In genomic region chr12:51307655-51308593, GRCh38 we compare ENCODE assay signal across 11 cellular contexts. TPM values are rescaled to one million over a fixed set of nuclear protein-coding genes. Genes with fewer than 3 reads are reported as not detected.
A peak's percentile ranks its signal among the peaks of the same experiment; 100 is the strongest.
DNase-seq lines count a peak whose midpoint lies in the region; ATAC-seq, FAIRE-seq and TF ChIP-seq lines count a peak whose summit lies in the region.
"Had no signal": no experiment of that assay in that cellular context is flagged by ENCODE, and none has a peak within 500 bp of the region (broad histone marks: within the 10 kb centered on the region; RNA-seq: fewer than 3 reads in every experiment).

No MANE protein-coding gene starts in this region.

- TF ChIP-seq CTCF in AG09319 (IDR thresholded peaks at IDR 0.05; ENCODE audit: low read depth, low read length) (no peak), IMR-90 (conservative IDR thresholded peaks at IDR 0.05; ENCODE audit: low read depth, low read length) (no peak), bronchial epithelial cell (IDR thresholded peaks at IDR 0.05; ENCODE audit: insufficient read depth, low read length, severe bottlenecking) (no peak), uterus (IDR thresholded peaks at IDR 0.05) (no peak)

- peaks cover 2% of the 10 kb centered on the region; the same call in 1 of the 2 replicates for H3K4me1 ChIP-seq in IMR-90 (ENCODE audit: control insufficient read depth, insufficient read depth, low read length)
- peaks cover 9 to 19% of the 10 kb centered on the region in 2 donors for H3K4me1 ChIP-seq in mucosa of rectum (ENCODE audit: control insufficient read depth in 2 of 2, insufficient read depth in 2 of 2, low read length in 2 of 2)
- no peaks in the 10 kb centered on the region for H3K4me1 ChIP-seq in uterus

- no peak overlapping the region for H2AK5ac ChIP-seq in IMR-90 (ENCODE audit: low read depth, low read length)

- H2BK120ac ChIP-seq in IMR-90 (ENCODE audit: low read depth, low read length): no peak overlapping the region

- no peak overlapping the region for H2BK5ac ChIP-seq in IMR-90 (ENCODE audit: low read depth, low read length, poor library complexity, severe bottlenecking)

- TF ChIP-seq RAD21 in IMR-90 (IDR thresholded peaks at IDR 0.05; ENCODE audit: low read length): no peak

- H4K20me1 ChIP-seq in IMR-90 (ENCODE audit: insufficient read depth, low read length): no peaks in the 10 kb centered on the region

- ATAC-seq in IMR-90 (ENCODE audit: low read depth) (peak; percentile 99), HG02642 (IDR thresholded peaks at IDR 0.05; ENCODE audit: poor library complexity, unreplicated experiment) (no peak), HG03342 (IDR thresholded peaks at IDR 0.05; ENCODE audit: unreplicated experiment) (no peak)
- ATAC-seq: activated naive CD4-positive, alpha-beta T cell treated with anti-CD3 and anti-CD28 coated beads, Interleukin-2, amount 50 U/mL, for 72 hours had no signal

- no peak overlapping the region for H3K27ac ChIP-seq in IMR-90 (ENCODE audit: insufficient read depth, low read length)
- H3K27ac ChIP-seq in mucosa of rectum (ENCODE audit: low read depth in 2 of 2, low read length in 2 of 2): peak overlapping the region; percentile 87
- no peak overlapping the region for H3K27ac ChIP-seq in uterus

- intact Hi-C loops in IMR-90 (cut with micrococcal nuclease): no loop called here
- intact Hi-C loops in uterus (cut with DNase I; ENCODE audit: low total_unique reads): no loop called here

- no peak overlapping the region for H4K5ac ChIP-seq in IMR-90 (ENCODE audit: low read depth, low read length)

- H2AFZ ChIP-seq in IMR-90 (replicated peaks; ENCODE audit: low read length, poor library complexity): no peak overlapping the region

- CTCF ChIA-PET in IMR-90 (lab: Yijun Ruan, JAX): no interaction called here

- no peak overlapping the region for H3K56ac ChIP-seq in IMR-90 (ENCODE audit: extremely low read depth, insufficient read depth, low read length)

- 40% methylated on average over 1 of the region's 6 CpGs; no CpG with 5 or more reads in 1 of the 2 experiments for WGBS in IMR-90 (ENCODE audit: extremely low coverage in 2 of 2, insufficient read length in 1 of 2), 2 experiments

- no peak overlapping the region for H3K4me3 ChIP-seq in IMR-90 (ENCODE audit: insufficient read depth, low read depth, low read length)
- no peak overlapping the region for H3K4me3 ChIP-seq in bronchial epithelial cell (ENCODE audit: low read depth, low read length)
- peak overlapping the region; percentile 26 to 29 for H3K4me3 ChIP-seq in mucosa of rectum (ENCODE audit: low read length in 2 of 2)
- H3K4me3 ChIP-seq in uterus: no peak overlapping the region

- H3K18ac ChIP-seq in IMR-90 (ENCODE audit: low read depth, low read length): no peak overlapping the region

- no peak overlapping the region; the same call in 1 of the 2 replicates for H3K4me2 ChIP-seq in IMR-90 (ENCODE audit: low read depth, low read length)

- no peak overlapping the region for H2BK20ac ChIP-seq in IMR-90 (ENCODE audit: low read depth, low read length)

- H2AK9ac ChIP-seq in IMR-90 (replicated peaks; ENCODE audit: low read depth, low read length, poor library complexity): peak overlapping the region; percentile 60

- no peak overlapping the region for H3K14ac ChIP-seq in IMR-90 (replicated peaks; ENCODE audit: low read depth, low read length)

- POLR2A ChIA-PET in IMR-90 (lab: Charles Lee; ENCODE audit: unreplicated experiment): no interaction called here

- no peaks in the 10 kb centered on the region; the same call in 1 of the 2 replicates for H3K27me3 ChIP-seq in IMR-90 (ENCODE audit: control insufficient read depth, insufficient read depth, low read length)
- H3K27me3 ChIP-seq in bronchial epithelial cell (ENCODE audit: control insufficient read depth, insufficient read depth, low read length): no peaks in the 10 kb centered on the region
- no peaks in the 10 kb centered on the region for H3K27me3 ChIP-seq in mucosa of rectum (ENCODE audit: control insufficient read depth in 2 of 2, insufficient read depth in 2 of 2, low read length in 2 of 2)
- H3K27me3 ChIP-seq in uterus: no peaks in the 10 kb centered on the region

- H4K8ac ChIP-seq in IMR-90 (ENCODE audit: low read depth in 2 of 2, low read length in 2 of 2): no peak overlapping the region

- H3K36me3 ChIP-seq in IMR-90 (ENCODE audit: control insufficient read depth, insufficient read depth, low read length): no peaks in the 10 kb centered on the region
- H3K36me3 ChIP-seq in bronchial epithelial cell (ENCODE audit: control insufficient read depth, insufficient read depth, low read length): no peaks in the 10 kb centered on the region
- H3K36me3 ChIP-seq in mucosa of rectum (ENCODE audit: control insufficient read depth in 2 of 2, insufficient read depth in 2 of 2, low read length in 2 of 2): peaks cover 0 to 4% of the 10 kb centered on the region in 2 donors
- H3K36me3 ChIP-seq in uterus: no peaks in the 10 kb centered on the region

- TF ChIP-seq POLR2A in IMR-90 (IDR thresholded peaks at IDR 0.05; ENCODE audit: low read depth, low read length) (no peak), uterus (IDR thresholded peaks at IDR 0.05) (no peak)

- 0 out of 2 replicates have a peak overlapping the region, but pooled peaks have one; percentile 7 for H3K23ac ChIP-seq in IMR-90 (ENCODE audit: low read depth, low read length)

- no peak overlapping the region for H3K4ac ChIP-seq in IMR-90 (ENCODE audit: low read depth, low read length)

- in situ Hi-C loops in IMR-90 (cut with MboI; ENCODE audit: low sequenced_read_pairs): no loop called here

- dilution Hi-C loops in IMR-90 (cut with HindIII; ENCODE audit: low sequenced_read_pairs, unreplicated experiment): no loop called here

- H2BK15ac ChIP-seq in IMR-90 (ENCODE audit: low read depth, low read length): no peak overlapping the region

- peak; percentile 35 for DNase-seq in AG09319 (ENCODE audit: extremely low read depth, low read depth)
- DNase-seq in IMR-90: peak; percentile 87
- DNase-seq in bronchial epithelial cell (ENCODE audit: low read depth): peak; percentile 94
- no peak for DNase-seq in uterus
- no peak for DNase-seq in NCI-H1092 (lab: John Stamatoyannopoulos, UW)
- DNase-seq: Kasumi-1, left cardiac atrium had no signal

- 0 out of 2 replicates have a peak, but pooled peaks cover 4% of the 10 kb centered on the region for H3K9me1 ChIP-seq in IMR-90 (ENCODE audit: insufficient read depth, low read length)

- H3K9ac ChIP-seq in IMR-90 (ENCODE audit: low read depth, low read length): no peak overlapping the region
- H3K9ac ChIP-seq in mucosa of rectum (ENCODE audit: low read depth in 1 of 2, low read length in 2 of 2): peak overlapping the region; percentile 53 to 58

- no peaks in the 10 kb centered on the region for H3K9me3 ChIP-seq in IMR-90 (ENCODE audit: control insufficient read depth, insufficient read depth, low read length)
- H3K9me3 ChIP-seq in mucosa of rectum (ENCODE audit: control insufficient read depth in 2 of 2, low read length in 2 of 2): no peaks in the 10 kb centered on the region
- no peaks in the 10 kb centered on the region for H3K9me3 ChIP-seq in uterus

- FAIRE-seq in bronchial epithelial cell (lab: Jason Lieb, UNC): no peak

- H3K79me1 ChIP-seq in IMR-90 (ENCODE audit: low read depth in 1 of 2, low read length in 2 of 2): no peaks in the 10 kb centered on the region

- H4K91ac ChIP-seq in IMR-90 (ENCODE audit: insufficient read depth, low read depth, low read length): no peak overlapping the region

- no TSS peak for BruUV-seq in IMR-90 (replicated peaks; lab: Mats Ljungman, UMichigan)

TF ChIP-seq in IMR-90, 13 proteins besides CTCF, POLR2A, EP300 and RAD21:
- TF ChIP-seq NFE2L2 (IDR thresholded peaks at IDR 0.05; ENCODE audit: low read depth, low read length) (no peak), FOS (IDR thresholded peaks at IDR 0.05; ENCODE audit: low read depth, low read length) (peak; percentile 30; the same call in 1 of the 2 replicates)

RNA-seq across cellular contexts. Expression of gene BIN2, which starts 16.1 kb away (rescaled TPM):
- not detected in 2 replicates for total RNA-seq in IMR-90 (2012; rRNA removed)
- polyA plus RNA-seq in IMR-90 (2012; rRNA removed): not detected in 2 replicates
- not detected in 2 replicates for polyA plus RNA-seq in IMR-90 (2012; cell fraction: cytosol; rRNA removed)
- polyA plus RNA-seq in IMR-90 (2012; cell fraction: nucleus; rRNA removed; ENCODE audit: low replicate concordance): not detected in 2 replicates
- under 0.01 TPM in 1 of 2 replicates, not detected in the other for total RNA-seq in bronchial epithelial cell
- 1 to 10 TPM in 3 of 4 donors, under 1 TPM in 1; 0.29 to 5.0 (median 2.3) TPM for total RNA-seq in uterus

RNA-seq across cellular contexts. Expression of gene SMAGP, which starts 37.7 kb away (rescaled TPM):
- total RNA-seq in IMR-90 (2012; rRNA removed) (12.2 and 15.6 TPM in 2 replicates), bronchial epithelial cell (7.4 and 23.8 TPM in 2 replicates), uterus (10 to 100 TPM in 2 of 4 donors, 1 to 10 TPM in 2; 1.2 to 19.0 (median 9.5) TPM)
- polyA plus RNA-seq in IMR-90 (2012; rRNA removed): 35.8 and 42.7 TPM in 2 replicates
- 17.0 and 41.6 TPM in 2 replicates for polyA plus RNA-seq in IMR-90 (2012; cell fraction: cytosol; rRNA removed)
- polyA plus RNA-seq in IMR-90 (2012; cell fraction: nucleus; rRNA removed; ENCODE audit: low replicate concordance): 6.5 and 18.3 TPM in 2 replicates

RNA-seq across cellular contexts. Expression of gene CELA1, which starts 38.6 kb away (rescaled TPM):
- not detected in 2 replicates for total RNA-seq in IMR-90 (2012; rRNA removed)
- polyA plus RNA-seq in IMR-90 (2012; rRNA removed): not detected in 2 replicates
- 0.08 TPM in 1 of 2 replicates, not detected in the other for polyA plus RNA-seq in IMR-90 (2012; cell fraction: cytosol; rRNA removed)
- 0.23 TPM in 1 of 2 replicates, not detected in the other for polyA plus RNA-seq in IMR-90 (2012; cell fraction: nucleus; rRNA removed; ENCODE audit: low replicate concordance)
- total RNA-seq in bronchial epithelial cell: not detected in 2 replicates
- total RNA-seq in uterus: not detected
- total RNA-seq: activated naive CD4-positive, alpha-beta T cell treated with anti-CD3 and anti-CD28 coated beads, Interleukin-2, amount 50 U/mL, for 72 hours; left cardiac atrium had no signal

Comparison
In these comparisons a context has a peak if more than half of its experiments do, and no peak if none do; other contexts are left out.
1. DNase-seq: peak in AG09319 (single experiment), IMR-90 (single experiment) and bronchial epithelial cell (single experiment); none in uterus (0 of 2) and NCI-H1092 (single experiment).
2. H3K27ac ChIP-seq: peak in mucosa of rectum (2 of 2); none in IMR-90 (single experiment) and uterus (0 of 2).
3. H3K4me3 ChIP-seq: peak in mucosa of rectum (2 of 2); none in IMR-90 (single experiment), bronchial epithelial cell (single experiment) and uterus (0 of 2).